ENCODE assay signal across 16 cellular contexts in the genomic region with DNA sequence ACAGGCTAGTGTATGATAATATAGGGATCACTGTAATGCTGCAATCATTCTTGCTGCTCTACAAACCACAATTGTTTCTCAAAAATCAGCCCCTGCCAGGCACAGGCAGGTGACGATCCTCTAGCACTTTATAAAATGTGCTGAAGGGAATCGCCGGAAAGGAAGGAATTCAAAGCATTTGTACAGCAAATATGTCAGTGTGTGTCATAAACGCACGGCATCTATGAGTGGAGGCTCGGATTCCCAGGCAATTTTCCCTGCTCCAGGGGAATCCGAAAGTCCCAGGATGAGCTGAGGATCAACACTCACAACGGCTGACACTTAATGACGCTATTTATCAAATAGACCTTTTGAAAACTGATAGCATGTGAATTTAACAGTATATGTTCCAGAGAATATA. TPM values are rescaled to one million over a fixed set of nuclear protein-coding genes. Genes with fewer than 3 reads are reported as not detected.
DNase-seq lines count a peak whose midpoint lies in the region; TF ChIP-seq lines count a peak whose summit lies in the region.
"Had no signal": no experiment of that assay in that cellular context is flagged by ENCODE, and none has a peak within 500 bp of the region (broad histone marks: within the 10 kb centered on the region; RNA-seq: fewer than 3 reads in every experiment).

No MANE protein-coding gene starts in this region.

- no peak overlapping the region for H3K4me3 ChIP-seq in AG04449 (ENCODE audit: low read depth, low read length)
- H3K4me3 ChIP-seq in astrocyte of the spinal cord (ENCODE audit: low read depth, low read length): no peak overlapping the region
- H3K4me3 ChIP-seq in HAP-1: no peak overlapping the region
- H3K4me3 ChIP-seq in endodermal cell (ENCODE audit: low read length): no peak overlapping the region
- H3K4me3 ChIP-seq: esophagus squamous epithelium had no signal

- peaks cover 15% of the 10 kb centered on the region for H3K4me1 Mint-ChIP-seq in HFFc6 (ENCODE audit: low read depth)
- H3K4me1 Mint-ChIP-seq in endodermal cell: peaks cover 2% of the 10 kb centered on the region

- no peaks in the 10 kb centered on the region for H3K9me3 ChIP-seq in HAP-1
- no peaks in the 10 kb centered on the region for H3K9me3 ChIP-seq in endodermal cell (ENCODE audit: control insufficient read depth, low read length)
- H3K9me3 ChIP-seq: esophagus squamous epithelium had no signal

- H3K27ac ChIP-seq in endodermal cell (ENCODE audit: low read depth, low read length): no peak overlapping the region
- H3K27ac ChIP-seq: esophagus squamous epithelium had no signal

- H3K27me3 ChIP-seq in HAP-1 (ENCODE audit: low read depth) (no peaks in the 10 kb centered on the region), endodermal cell (ENCODE audit: control insufficient read depth, insufficient read depth, low read length, poor library complexity, severe bottlenecking) (no peaks in the 10 kb centered on the region)

- H3K36me3 Mint-ChIP-seq in HFFc6 (ENCODE audit: low read depth) (no peaks in the 10 kb centered on the region), endodermal cell (ENCODE audit: low read depth) (no peaks in the 10 kb centered on the region)

- peaks cover 4% of the 10 kb centered on the region; the same call in 1 of the 2 replicates for H3K9me3 Mint-ChIP-seq in HFFc6
- H3K9me3 Mint-ChIP-seq in endodermal cell: no peaks in the 10 kb centered on the region
- H3K9me3 Mint-ChIP-seq: H9 had no signal

- CTCF ChIA-PET in AG04449 (lab: Yijun Ruan, JAX): no interaction called here

- H3K4me3 Mint-ChIP-seq in HFFc6 (peak overlapping the region; percentile 68), endodermal cell (no peak overlapping the region)
- H3K4me3 Mint-ChIP-seq: H9 had no signal

- no peaks in the 10 kb centered on the region for H3K4me1 ChIP-seq in HAP-1
- no peaks in the 10 kb centered on the region for H3K4me1 ChIP-seq in endodermal cell (ENCODE audit: control insufficient read depth, insufficient read depth, low read length)
- H3K4me1 ChIP-seq: esophagus squamous epithelium had no signal

- DNase-seq in AG04449 (ENCODE audit: low read depth, low spot score): peak; percentile 16
- DNase-seq in HFFc6: peak; percentile 5
- DNase-seq in astrocyte of the spinal cord (ENCODE audit: low read depth, low spot score): peak; percentile 15
- peak; percentile 38 for DNase-seq in left kidney (ENCODE audit: low read depth, low spot score)
- DNase-seq in HAP-1 (ENCODE audit: low spot score in 2 of 2): no peak
- no peak for DNase-seq in endodermal cell
- no peak for DNase-seq in T-helper 1 cell
- DNase-seq in NOMO-1 treated with dmso at 0.1 percent for 144 hours (lab: John Stamatoyannopoulos, UW; ENCODE audit: unreplicated experiment): no peak
- DNase-seq: activated CD4-positive, alpha-beta T cell treated with anti-CD3 and anti-CD28 coated beads, Interleukin-2, amount 50 U/mL, for 48 hours; C1 segment of cervical spinal cord; esophagus squamous epithelium; H9; NCI-H1048; NCI-H510A treated with DMSO at 0.1 percent for 48 hours; stimulated activated CD4-positive, alpha-beta T cell treated with anti-CD3 and anti-CD28 coated beads, Interleukin-1b, Interleukin-23, amount 100 ng/mL, for 48 hours had no signal

- H3K27me3 Mint-ChIP-seq in HFFc6 (ENCODE audit: insufficient read depth): peaks cover 6% of the 10 kb centered on the region
- H3K27me3 Mint-ChIP-seq in endodermal cell (ENCODE audit: insufficient read depth): no peaks in the 10 kb centered on the region

- POLR2A ChIA-PET in AG04449 (lab: Yijun Ruan, JAX): interaction anchor here (0.5 kb wide), 1 partner anchor 430 kb away, joined by 3 read pairs; no protein-coding TSS in a partner anchor

- H3K36me3 ChIP-seq in HAP-1 (replicated peaks): no peaks in the 10 kb centered on the region
- H3K36me3 ChIP-seq in endodermal cell (ENCODE audit: control insufficient read depth, insufficient read depth, low read length): no peaks in the 10 kb centered on the region
- H3K36me3 ChIP-seq: esophagus squamous epithelium had no signal

- no peak for TF ChIP-seq CTCF in AG04449 (IDR thresholded peaks at IDR 0.05; ENCODE audit: insufficient read depth, low read length, missing control alignments)
- no peak for TF ChIP-seq CTCF in HFFc6 (IDR thresholded peaks at IDR 0.05)
- TF ChIP-seq CTCF in astrocyte of the spinal cord (IDR thresholded peaks at IDR 0.05; ENCODE audit: low read depth, low read length): no peak
- TF ChIP-seq CTCF in endodermal cell (conservative IDR thresholded peaks at IDR 0.05): no peak

- WGBS in endodermal cell (ENCODE audit: insufficient coverage in 1 of 2, insufficient read length in 1 of 2), 2 experiments: 85 to 88% methylated on average over 8 to 9 of the region's 9 CpGs

- in situ Hi-C loops in astrocyte of the spinal cord (cut with HindIII; ENCODE audit: low sequenced_read_pairs): no loop called here
- in situ Hi-C loops in HAP-1 (cut with MboI; ENCODE audit: low sequenced_read_pairs): no loop called here

- H3K9ac ChIP-seq in endodermal cell (ENCODE audit: extremely low read depth, low read length, poor library complexity, severe bottlenecking): no peak overlapping the region

- no peak overlapping the region for H3K27ac Mint-ChIP-seq in HFFc6
- H3K27ac Mint-ChIP-seq in endodermal cell: no peak overlapping the region
- H3K27ac Mint-ChIP-seq: H9, progenitor cell of endocrine pancreas had no signal

RNA-seq across cellular contexts. Expression of a gene that starts 1.5 kb away (rescaled TPM):
- total RNA-seq in HFFc6 (2021; fragmentation: NEBNext Ultra II Directional; extraction: Animal tissue kit (Norgen Biotek cat#: 25700)): 1 to 10 TPM; 2.5 to 4.7 (median 3.9) TPM
- 1 to 10 TPM; 2.8 to 6.3 TPM for total RNA-seq in endodermal cell
- polyA plus RNA-seq in endodermal cell (2013, experiment 1 of 2): 12.0 TPM
- polyA plus RNA-seq in endodermal cell (2013, experiment 2 of 2): 12.8 TPM

Comparison
In these comparisons a context has a peak if more than half of its experiments do, and no peak if none do; other contexts are left out.
1. DNase-seq: peak in AG04449 (single experiment), HFFc6 (single experiment), astrocyte of the spinal cord (single experiment) and left kidney (single experiment); none in HAP-1 (0 of 2), endodermal cell (single experiment), T-helper 1 cell (0 of 5) and NOMO-1 treated with dmso at 0.1 percent for 144 hours (single experiment).